In the genomic region with DNA sequence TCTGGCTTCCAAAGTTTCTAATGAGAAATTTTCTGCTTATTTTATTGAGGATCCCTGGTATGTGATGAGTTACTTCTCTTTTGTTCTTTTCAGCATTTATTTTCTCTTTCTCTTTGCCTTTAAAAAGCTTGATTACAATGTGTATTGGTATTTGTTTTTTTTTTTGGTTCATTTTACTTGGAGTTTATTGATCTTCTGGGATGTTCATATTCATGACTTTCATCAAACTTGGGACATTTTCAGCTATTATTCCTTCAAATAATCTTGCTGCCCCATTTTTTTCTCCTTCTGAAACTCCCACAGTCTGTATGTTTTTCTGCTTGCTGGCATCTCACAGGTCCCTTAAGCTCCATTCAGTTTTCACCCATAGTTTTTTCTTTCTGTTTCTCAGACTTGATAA, we compare ENCODE assay signal across 35 cellular contexts.
"Had no signal": no experiment of that assay in that cellular context is flagged by ENCODE, and none has a peak within 500 bp of the region (broad histone marks: within the 10 kb centered on the region; RNA-seq: fewer than 3 reads in every experiment).

No MANE protein-coding gene starts in this region.

- H3K27me3 ChIP-seq: MG63 had no signal

- H3K27ac ChIP-seq: KMS-11 had no signal

- H3K9ac ChIP-seq: KMS-11 had no signal

- H3K9me3 ChIP-seq: MG63 had no signal

- H3K36me3 ChIP-seq: MG63 had no signal

- DNase-seq: Karpas-422, Kasumi-1, MG63, MM.1S, MV-4-11, NCI-H1048, NCI-H1092, NCI-H1092 treated with DMSO at 0.1 percent for 48 hours, NCI-H1105, NCI-H1105 treated with DMSO at 0.1 percent for 48 hours, NCI-H1417, NCI-H1417 treated with DMSO at 0.1 percent for 48 hours, NCI-H1436, NCI-H1436 treated with DMSO at 0.1 percent for 48 hours, NCI-H146, NCI-H1694, NCI-H1694 treated with DMSO at 0.1 percent for 48 hours, NCI-H187, NCI-H187 treated with DMSO at 0.1 percent for 48 hours, NCI-H1930, NCI-H2029, NCI-H2029 treated with DMSO at 0.1 percent for 48 hours, NCI-H2081, NCI-H2081 treated with DMSO at 0.1 percent for 48 hours, NCI-H2107, NCI-H2171, NCI-H2171 treated with DMSO at 0.1 percent for 48 hours, NCI-H2227 treated with DMSO at 0.1 percent for 48 hours, NCI-H226, NCI-H345, NCI-H446, NCI-H446 treated with DMSO at 0.1 percent for 48 hours, NCI-H510A, NCI-H510A treated with DMSO at 0.1 percent for 48 hours had no signal

- H3K4me3 ChIP-seq: MG63 had no signal

- H3K4me2 ChIP-seq: KMS-11 had no signal
